In genomic region chr17:77281024-77281903, GRCh38 we compare ENCODE assay signal across 8 cellular contexts.
A peak's percentile ranks its signal among the peaks of the same experiment; 100 is the strongest.
DNase-seq lines count a peak whose midpoint lies in the region; ATAC-seq and TF ChIP-seq lines count a peak whose summit lies in the region.

No MANE protein-coding gene starts in this region.

- H3K27me3 Mint-ChIP-seq in WTC11 (ENCODE audit: low read depth) = peaks cover 26% of the 10 kb centered on the region

- no peaks in the 10 kb centered on the region for H3K27me3 ChIP-seq in GM06990 (replicated peaks; ENCODE audit: control insufficient read depth, insufficient read depth, low read length)
- H3K27me3 ChIP-seq in H7 (ENCODE audit: control insufficient read depth, insufficient read depth, low read length) = peaks cover 19% of the 10 kb centered on the region

- DNase-seq in GM06990 (ENCODE audit: extremely low read depth, insufficient read length) = peak; percentile 70
- DNase-seq in H7 = peak; percentile 99
- peak; percentile 32 for DNase-seq in NCI-H1417 treated with DMSO at 0.1 percent for 48 hours (lab: John Stamatoyannopoulos, UW)
- peak; percentile 69 for DNase-seq in WTC11 (ENCODE audit: low spot score)
- DNase-seq in caudate nucleus (lab: John Stamatoyannopoulos, UW) = peak in 33 of 61 donors; percentile 5 to 71 (median 37)
- peak; percentile 85 for DNase-seq in left lobe of liver (ENCODE audit: low spot score)
- DNase-seq in stimulated activated CD4-positive, alpha-beta T cell treated with anti-CD3 and anti-CD28 coated beads, Interleukin-4, amount 100 ng/mL, for 48 hours (ENCODE audit: low read depth in 2 of 2) = peak; percentile 21 to 38
- DNase-seq in NK-92 treated with Interleukin-12 subunit alpha and Interleukin-12 subunit beta, amount 100 ng/mL, for 24 hours (lab: John Stamatoyannopoulos, UW) = no peak

- H3K4me3 Mint-ChIP-seq in WTC11 = peak overlapping the region; percentile 88

- peaks cover 41% of the 10 kb centered on the region for H3K4me1 Mint-ChIP-seq in WTC11

- no peaks in the 10 kb centered on the region; the same call in 1 of the 2 replicates for H3K36me3 Mint-ChIP-seq in WTC11

- CTCF ChIA-PET in WTC11 (lab: Charles Lee) = interaction anchor here (0.6 to 2.9 kb wide), 7 partner anchors 14 to 192 kb away, joined by 3 to 10 read pairs (median 5); no protein-coding TSS in a partner anchor

- ATAC-seq in WTC11 (peak; percentile 72), left lobe of liver (peak; percentile 74)

- no peak overlapping the region for H3K27ac Mint-ChIP-seq in WTC11

- no peaks in the 10 kb centered on the region for H3K9me3 Mint-ChIP-seq in WTC11

- TF ChIP-seq CTCF in GM06990 (IDR thresholded peaks at IDR 0.05; ENCODE audit: insufficient read depth, low read length, poor library complexity, severe bottlenecking) (no peak), WTC11 (IDR thresholded peaks at IDR 0.05) (no peak)

- no peak overlapping the region for H3K27ac ChIP-seq in caudate nucleus (ENCODE audit: low read depth, low read length)

- H3K36me3 ChIP-seq in GM06990 (ENCODE audit: control insufficient read depth, insufficient read depth, low read length) = no peaks in the 10 kb centered on the region; the same call in 1 of the 2 replicates
- no peaks in the 10 kb centered on the region for H3K36me3 ChIP-seq in H7 (replicated peaks; ENCODE audit: control insufficient read depth, insufficient read depth, low read length)

- H3K4me3 ChIP-seq in GM06990 (replicated peaks; ENCODE audit: low read depth, low read length) (peak overlapping the region; percentile 84), H7 (ENCODE audit: insufficient read depth, low read depth, low read length) (peak overlapping the region; percentile 76)

- POLR2A ChIA-PET in WTC11 (lab: Charles Lee) = no interaction called here

TF ChIP-seq in WTC11, 78 proteins besides CTCF, POLR2A, EP300 and RAD21 (continues in another document):
- TF ChIP-seq ZNF281 (CRISPR knock-in tag; IDR thresholded peaks at IDR 0.05) (no peak), FOXJ3 (CRISPR knock-in tag; IDR thresholded peaks at IDR 0.05; ENCODE audit: borderline replicate concordance) (no peak), GABPB1 (CRISPR knock-in tag; IDR thresholded peaks at IDR 0.05) (peak; percentile 29; the same call in 1 of the 2 replicates), ZNF138 (CRISPR knock-in tag; conservative IDR thresholded peaks at IDR 0.05) (no peak), AFF4 (CRISPR knock-in tag; IDR thresholded peaks at IDR 0.05; ENCODE audit: borderline replicate concordance) (no peak), GTF2I (CRISPR knock-in tag; conservative IDR thresholded peaks at IDR 0.05) (no peak), E2F5 (CRISPR knock-in tag; IDR thresholded peaks at IDR 0.05) (0 out of 2 replicates have a peak, but pooled peaks have one; percentile 56), OVOL2 (CRISPR knock-in tag; IDR thresholded peaks at IDR 0.05; ENCODE audit: borderline replicate concordance) (no peak), IRF1 (CRISPR knock-in tag; IDR thresholded peaks at IDR 0.05) (0 out of 2 replicates have a peak, but pooled peaks have one; percentile 44), ZNF317 (CRISPR knock-in tag; IDR thresholded peaks at IDR 0.05; ENCODE audit: borderline replicate concordance, low read depth) (no peak), ZNF423 (CRISPR knock-in tag; IDR thresholded peaks at IDR 0.05) (peak; percentile 56; the same call in 1 of the 2 replicates), HMGXB4 (CRISPR knock-in tag; IDR thresholded peaks at IDR 0.05) (peak; percentile 22)
